Comparison of ENCODE assay signal across 13 cellular contexts in the genomic region with DNA sequence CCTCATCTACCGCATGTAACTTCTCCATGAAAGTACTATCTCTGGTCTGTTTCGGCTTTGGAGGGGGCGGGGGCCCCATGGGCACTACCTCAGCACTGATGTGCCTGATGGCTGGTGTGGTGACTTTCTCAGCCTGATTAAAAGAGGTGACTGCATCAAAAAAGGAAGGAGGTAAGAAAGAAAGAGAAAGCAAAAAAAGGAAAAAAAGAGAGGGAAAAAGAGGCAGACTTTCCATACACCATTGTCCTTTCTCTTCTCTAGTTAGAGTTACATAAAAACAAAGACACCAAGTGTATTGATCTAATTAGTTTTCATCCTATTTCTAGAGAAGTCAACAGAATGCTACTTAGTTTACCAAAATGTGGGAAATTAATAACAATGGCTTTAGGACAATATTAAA.
"Had no signal": no experiment of that assay in that cellular context is flagged by ENCODE, and none has a peak within 500 bp of the region (broad histone marks: within the 10 kb centered on the region; RNA-seq: fewer than 3 reads in every experiment).

No MANE protein-coding gene starts in this region.

- H3K4me1 ChIP-seq: gastroesophageal sphincter, heart right ventricle, parathyroid adenoma, vagina had no signal

- H3K27me3 Mint-ChIP-seq: stimulated activated memory B cell treated with anti-CD40 and anti-IgM and Interleukin-4, amounts not matched to agents 10 μg/mL and 1 μg/mL and 100 μg/mL, for 72 hours had no signal

- H3K4me1 Mint-ChIP-seq: endodermal cell had no signal

- H3K4me3 ChIP-seq: dorsolateral prefrontal cortex, gastroesophageal sphincter, heart right ventricle, tibial nerve, vagina had no signal

- H3K27ac ChIP-seq: dorsolateral prefrontal cortex, gastroesophageal sphincter, heart right ventricle, parathyroid adenoma, tibial nerve, vagina had no signal

- H3K79me2 ChIP-seq: parathyroid adenoma had no signal

- ATAC-seq: gastroesophageal sphincter; heart right ventricle; stimulated activated memory B cell treated with anti-CD40 and anti-IgM and Interleukin-4, amounts not matched to agents 10 μg/mL and 1 μg/mL and 100 μg/mL, for 72 hours had no signal

- H3K9me3 Mint-ChIP-seq: endodermal cell; stimulated activated memory B cell treated with anti-CD40 and anti-IgM and Interleukin-4, amounts not matched to agents 10 μg/mL and 1 μg/mL and 100 μg/mL, for 72 hours had no signal

- H2AFZ ChIP-seq: parathyroid adenoma had no signal

- H3K4me3 Mint-ChIP-seq: endodermal cell; stimulated activated memory B cell treated with anti-CD40 and anti-IgM and Interleukin-4, amounts not matched to agents 10 μg/mL and 1 μg/mL and 100 μg/mL, for 72 hours had no signal

- H3K27me3 ChIP-seq: dorsolateral prefrontal cortex, gastroesophageal sphincter, heart right ventricle, tibial nerve, vagina had no signal

- H3K27ac Mint-ChIP-seq: stimulated activated memory B cell treated with anti-CD40 and anti-IgM and Interleukin-4, amounts not matched to agents 10 μg/mL and 1 μg/mL and 100 μg/mL, for 72 hours had no signal

- DNase-seq: activated CD4-positive, alpha-beta T cell treated with anti-CD3 and anti-CD28 coated beads, Interleukin-2, amount 50 U/mL, for 1 hour; activated CD4-positive, CD25-positive, alpha-beta regulatory T cell; dorsolateral prefrontal cortex; endodermal cell; erythroblast; heart right ventricle; retina; substantia nigra had no signal

- H3K9me3 ChIP-seq: gastroesophageal sphincter, heart right ventricle, tibial nerve, vagina had no signal
